ENCODE assay signal across 2 cellular contexts in genomic region chr7:18580945-18581344, GRCh38.
TF ChIP-seq lines count a peak whose summit lies in the region.

No MANE protein-coding gene starts in this region.

TF ChIP-seq in GM23338, 12 proteins besides CTCF, POLR2A, EP300 and RAD21 (continued from another document):
- TF ChIP-seq REST (IDR thresholded peaks at IDR 0.05; ENCODE audit: unreplicated experiment) = no peak
- no peak for TF ChIP-seq ZNF331 (CRISPR knock-in tag; IDR thresholded peaks at IDR 0.05; ENCODE audit: low read depth)
- no peak for TF ChIP-seq CREB1 (CRISPR knock-in tag; IDR thresholded peaks at IDR 0.05; ENCODE audit: low read depth)
- TF ChIP-seq JUNB (IDR thresholded peaks at IDR 0.05; ENCODE audit: unreplicated experiment) = no peak
- TF ChIP-seq EZH2 (IDR thresholded peaks at IDR 0.05; ENCODE audit: low read depth, unreplicated experiment) = no peak
- TF ChIP-seq ZNF462 (CRISPR knock-in tag; IDR thresholded peaks at IDR 0.05) = no peak

TF ChIP-seq in SK-N-SH treated with all-trans-retinoic acid at 6 μM for 48 hours, 23 proteins besides CTCF, POLR2A, EP300 and RAD21 (continued from another document):
- TF ChIP-seq PATZ1 (CRISPR knock-in tag; IDR thresholded peaks at IDR 0.05; ENCODE audit: borderline replicate concordance) = 0 out of 2 replicates have a peak, but pooled peaks have one; percentile 12
- no peak for TF ChIP-seq TCF4 (CRISPR knock-in tag; IDR thresholded peaks at IDR 0.05; ENCODE audit: borderline replicate concordance)
- no peak for TF ChIP-seq BACH2 (CRISPR knock-in tag; IDR thresholded peaks at IDR 0.05; ENCODE audit: borderline replicate concordance)
- no peak for TF ChIP-seq ZNF8 (CRISPR knock-in tag; IDR thresholded peaks at IDR 0.05)
- 0 out of 2 replicates have a peak, but pooled peaks have one; percentile 23 for TF ChIP-seq TSHZ2 (CRISPR knock-in tag; IDR thresholded peaks at IDR 0.05)
- no peak for TF ChIP-seq PPARA (CRISPR knock-in tag; IDR thresholded peaks at IDR 0.05; ENCODE audit: borderline replicate concordance)
- TF ChIP-seq ZNF70 (CRISPR knock-in tag; IDR thresholded peaks at IDR 0.05) = no peak
- 0 out of 2 replicates have a peak, but pooled peaks have one; percentile 58 for TF ChIP-seq ZFP3 (CRISPR knock-in tag; IDR thresholded peaks at IDR 0.05)
- TF ChIP-seq CSRNP3 (CRISPR knock-in tag; IDR thresholded peaks at IDR 0.05) = no peak
- no peak for TF ChIP-seq ZFP30 (CRISPR knock-in tag; IDR thresholded peaks at IDR 0.05)
